In the genomic region with DNA sequence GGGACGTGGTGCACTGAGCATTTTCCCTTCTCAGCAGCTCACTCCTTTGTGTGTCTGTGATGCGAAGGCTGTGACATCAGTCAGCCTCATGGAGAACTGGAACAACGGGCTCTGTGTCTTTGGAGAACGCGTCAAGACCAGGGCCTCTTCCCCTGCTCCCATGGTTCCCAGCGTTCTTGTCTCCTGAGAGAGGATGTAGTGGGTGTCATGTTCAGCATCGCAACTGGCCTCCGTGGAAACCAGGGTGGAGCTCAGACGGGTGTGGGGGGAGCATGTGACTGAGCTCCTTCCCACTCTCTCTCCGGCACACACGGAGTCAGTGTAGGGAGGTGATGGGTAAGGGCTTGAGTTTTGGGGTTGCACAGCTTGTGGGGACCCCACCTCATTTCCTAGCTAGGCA, we compare ENCODE assay signal across 15 cellular contexts. TPM values are rescaled to one million over a fixed set of nuclear protein-coding genes. Genes with fewer than 3 reads are reported as not detected.
A peak's percentile ranks its signal among the peaks of the same experiment; 100 is the strongest.
DNase-seq lines count a peak whose midpoint lies in the region; ATAC-seq and TF ChIP-seq lines count a peak whose summit lies in the region.
"Had no signal": no experiment of that assay in that cellular context is flagged by ENCODE, and none has a peak within 500 bp of the region (broad histone marks: within the 10 kb centered on the region; RNA-seq: fewer than 3 reads in every experiment).

No MANE protein-coding gene starts in this region.

- no peaks in the 10 kb centered on the region for H3K9me2 ChIP-seq in HCT116 (ENCODE audit: insufficient read depth)

- DNase-seq in COLO829 (ENCODE audit: low spot score) (peak; percentile 57), HCT116 (ENCODE audit: low read depth, low spot score) (no peak), NCI-H748 treated with DMSO at 0.1 percent for 48 hours (lab: John Stamatoyannopoulos, UW) (peak; percentile 55), medulla oblongata (ENCODE audit: extremely low spot score) (peak; percentile 66), glomerular visceral epithelial cell (ENCODE audit: extremely low spot score) (no peak)
- DNase-seq: activated CD4-positive, alpha-beta T cell treated with anti-CD3 and anti-CD28 coated beads for 48 hours; activated T-cell treated with anti-CD3 and anti-CD28 coated beads, Interleukin-2, amount 50 U/mL, for 72 hours; CD4-positive, alpha-beta T cell; HCEC 1CT; MG63; T-helper 2 cell had no signal

- no peaks in the 10 kb centered on the region for H3K9me3 ChIP-seq in HCT116 (ENCODE audit: control insufficient read depth in 1 of 2, insufficient read depth in 1 of 2, low read depth in 1 of 2, low read length in 2 of 2)
- H3K9me3 ChIP-seq: MG63, sigmoid colon had no signal

- H3K27me3 ChIP-seq in HCT116 (ENCODE audit: insufficient read depth, low read length): no peaks in the 10 kb centered on the region
- H3K27me3 ChIP-seq: MG63, sigmoid colon had no signal

- H4K20me1 ChIP-seq in HCT116 (ENCODE audit: insufficient read depth): no peaks in the 10 kb centered on the region

- CTCF ChIA-PET in HCT116 (lab: Charles Lee): no interaction called here

- intact Hi-C loops in HCT116 (cut with micrococcal nuclease): no loop called here

- H3K4me3 ChIP-seq in HCT116 (replicated peaks in 1 of 2; ENCODE audit: low read depth in 1 of 2, low read length in 2 of 2): no peak overlapping the region
- H3K4me3 ChIP-seq: MG63, sigmoid colon had no signal

- POLR2A ChIA-PET in HCT116 (lab: Charles Lee): no interaction called here

- H3K9ac ChIP-seq in HCT116 (ENCODE audit: low read length): no peak overlapping the region

- no peak overlapping the region for H3K27ac ChIP-seq in HCT116 (ENCODE audit: low read depth, low read length)
- H3K27ac ChIP-seq: sigmoid colon had no signal

- TF ChIP-seq RAD21 in HCT116 (IDR thresholded peaks at IDR 0.05; ENCODE audit: low read depth): no peak

- TF ChIP-seq CTCF in HCT116 (IDR thresholded peaks at IDR 0.05 in 2 of 3, conservative IDR thresholded peaks at IDR 0.05 in 1 of 3; ENCODE audit: borderline replicate concordance in 1 of 3, insufficient read depth in 1 of 3, low read depth in 2 of 3, low read length in 2 of 3): no peak

- H3K79me2 ChIP-seq in HCT116 (ENCODE audit: insufficient read depth, low read length): no peaks in the 10 kb centered on the region

- RAD21 ChIA-PET in HCT116 (lab: Charles Lee; ENCODE audit: low non-redundant PET in 1 of 2, low total read pairs in 2 of 2, uncharacterized antibody in 2 of 2, unreplicated experiment in 2 of 2): no interaction called here

- no peaks in the 10 kb centered on the region for H3K4me1 ChIP-seq in HCT116 (ENCODE audit: control insufficient read depth in 1 of 2, insufficient read depth in 2 of 2, low read length in 2 of 2)
- H3K4me1 ChIP-seq: sigmoid colon had no signal

- H3K4me2 ChIP-seq in HCT116 (ENCODE audit: low read length): no peak overlapping the region

- TF ChIP-seq POLR2A in HCT116 (IDR thresholded peaks at IDR 0.05; ENCODE audit: borderline replicate concordance, extremely low read depth, insufficient read depth, insufficient read length): no peak

- H3K36me3 ChIP-seq in HCT116 (ENCODE audit: control insufficient read depth in 1 of 2, insufficient read depth in 2 of 2, low read length in 2 of 2): no peaks in the 10 kb centered on the region
- H3K36me3 ChIP-seq: MG63, sigmoid colon had no signal

- no TSS peak for BruUV-seq in HCT116 (replicated peaks; lab: Mats Ljungman, UMichigan)

- ATAC-seq in HCT116 (0 out of 2 replicates have a peak, but pooled peaks have one; percentile 38), GM21576 (IDR thresholded peaks at IDR 0.05; ENCODE audit: unreplicated experiment) (no peak), HG02763 (IDR thresholded peaks at IDR 0.05; ENCODE audit: unreplicated experiment) (no peak)
- ATAC-seq: activated T-cell treated with anti-CD3 and anti-CD28 coated beads, Interleukin-2, amount 50 U/mL, for 72 hours; natural killer cell treated with Interleukin-12 subunit alpha and Interleukin-12 subunit beta and Interleukin-15 and Interleukin-18, amount 100 ng/mL, for 72 hours had no signal

- no peak overlapping the region for H2AFZ ChIP-seq in HCT116 (ENCODE audit: low read depth, low read length, poor library complexity, severe bottlenecking)

TF ChIP-seq in HCT116, 20 proteins besides CTCF, POLR2A, EP300 and RAD21:
- TF ChIP-seq JUND (IDR thresholded peaks at IDR 0.05) (no peak), SIN3A (IDR thresholded peaks at IDR 0.05; ENCODE audit: low read depth) (no peak)
- TF ChIP-seq, protein P1, sequence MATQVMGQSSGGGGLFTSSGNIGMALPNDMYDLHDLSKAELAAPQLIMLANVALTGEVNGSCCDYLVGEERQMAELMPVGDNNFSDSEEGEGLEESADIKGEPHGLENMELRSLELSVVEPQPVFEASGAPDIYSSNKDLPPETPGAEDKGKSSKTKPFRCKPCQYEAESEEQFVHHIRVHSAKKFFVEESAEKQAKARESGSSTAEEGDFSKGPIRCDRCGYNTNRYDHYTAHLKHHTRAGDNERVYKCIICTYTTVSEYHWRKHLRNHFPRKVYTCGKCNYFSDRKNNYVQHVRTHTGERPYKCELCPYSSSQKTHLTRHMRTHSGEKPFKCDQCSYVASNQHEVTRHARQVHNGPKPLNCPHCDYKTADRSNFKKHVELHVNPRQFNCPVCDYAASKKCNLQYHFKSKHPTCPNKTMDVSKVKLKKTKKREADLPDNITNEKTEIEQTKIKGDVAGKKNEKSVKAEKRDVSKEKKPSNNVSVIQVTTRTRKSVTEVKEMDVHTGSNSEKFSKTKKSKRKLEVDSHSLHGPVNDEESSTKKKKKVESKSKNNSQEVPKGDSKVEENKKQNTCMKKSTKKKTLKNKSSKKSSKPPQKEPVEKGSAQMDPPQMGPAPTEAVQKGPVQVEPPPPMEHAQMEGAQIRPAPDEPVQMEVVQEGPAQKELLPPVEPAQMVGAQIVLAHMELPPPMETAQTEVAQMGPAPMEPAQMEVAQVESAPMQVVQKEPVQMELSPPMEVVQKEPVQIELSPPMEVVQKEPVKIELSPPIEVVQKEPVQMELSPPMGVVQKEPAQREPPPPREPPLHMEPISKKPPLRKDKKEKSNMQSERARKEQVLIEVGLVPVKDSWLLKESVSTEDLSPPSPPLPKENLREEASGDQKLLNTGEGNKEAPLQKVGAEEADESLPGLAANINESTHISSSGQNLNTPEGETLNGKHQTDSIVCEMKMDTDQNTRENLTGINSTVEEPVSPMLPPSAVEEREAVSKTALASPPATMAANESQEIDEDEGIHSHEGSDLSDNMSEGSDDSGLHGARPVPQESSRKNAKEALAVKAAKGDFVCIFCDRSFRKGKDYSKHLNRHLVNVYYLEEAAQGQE (IDR thresholded peaks at IDR 0.05; ENCODE audit: low read depth): no peak

RNA-seq across cellular contexts. Expression of a gene that starts 59.7 kb away (rescaled TPM):
- total RNA-seq in HCT116 (2021; ENCODE audit: unreplicated experiment): 39.8 TPM
- polyA plus RNA-seq in HCT116 (2012): 31.4 and 32.4 TPM in 2 replicates

Comparison
In these comparisons a context has a peak if more than half of its experiments do, and no peak if none do; other contexts are left out.
1. DNase-seq: peak in COLO829 (single experiment), NCI-H748 treated with DMSO at 0.1 percent for 48 hours (single experiment) and medulla oblongata (single experiment); none in HCT116 (single experiment) and glomerular visceral epithelial cell (single experiment).